Comparison of ENCODE assay signal across 14 cellular contexts in the genomic region with DNA sequence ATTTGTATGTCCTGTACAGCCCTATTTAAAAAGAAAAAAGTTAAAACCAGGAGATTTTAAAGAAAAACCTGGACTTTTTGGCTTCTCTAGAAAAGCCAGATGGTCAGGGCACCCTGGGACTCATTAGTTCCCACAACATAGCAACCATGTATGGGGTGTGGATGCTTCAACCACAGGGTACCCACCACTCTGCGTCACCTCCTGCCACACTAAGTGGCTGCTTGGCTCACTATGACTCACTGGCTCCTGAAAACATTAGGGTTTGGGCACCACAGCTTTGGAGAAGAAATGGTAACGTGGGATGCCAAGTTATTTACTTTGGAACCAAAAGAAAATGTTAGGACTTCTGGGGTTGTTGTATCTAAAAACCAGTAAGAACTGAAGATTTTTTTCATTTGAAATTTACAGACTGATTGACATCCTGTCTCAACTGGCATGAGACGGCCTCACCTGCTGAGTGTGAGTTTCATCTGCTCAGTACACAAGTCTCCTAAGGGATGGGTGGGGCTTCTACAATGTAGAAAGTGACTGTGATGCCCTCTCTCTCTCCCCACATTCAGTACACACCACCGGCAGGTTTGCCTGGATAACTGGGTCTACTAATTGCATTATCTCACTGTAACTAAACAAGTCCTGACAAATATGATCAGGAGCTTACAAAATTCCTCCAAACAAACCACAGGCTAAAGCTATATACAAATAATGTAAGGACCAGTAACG.
DNase-seq lines count a peak whose midpoint lies in the region; ATAC-seq and TF ChIP-seq lines count a peak whose summit lies in the region.
"Had no signal": no experiment of that assay in that cellular context is flagged by ENCODE, and none has a peak within 500 bp of the region (broad histone marks: within the 10 kb centered on the region; RNA-seq: fewer than 3 reads in every experiment).

No MANE protein-coding gene starts in this region.

- no peaks in the 10 kb centered on the region for H3K27me3 ChIP-seq in Karpas-422 (ENCODE audit: low read length)
- H3K27me3 ChIP-seq: SJSA1 had no signal

- CTCF ChIA-PET in activated CD8-positive, alpha-beta memory T cell treated with anti-CD3 and anti-CD28 coated beads, Interleukin-2, amount 10 ng/mL, durations not matched to agents 7 days and 5 days (lab: Charles Lee), result interaction anchor here (0.6 to 2.1 kb wide), 7 partner anchors 12 to 392 kb away, joined by 3 to 6 read pairs (median 3); partner anchors contain the start of gene GPX8
- CTCF ChIA-PET in RWPE1 (lab: Yijun Ruan, JAX), result interaction anchor here (0.7 to 1.8 kb wide), 6 partner anchors 14 to 194 kb away, joined by 3 to 6 read pairs (median 4); no protein-coding TSS in a partner anchor

- no peak for TF ChIP-seq POLR2A in erythroblast (IDR thresholded peaks at IDR 0.05; ENCODE audit: low read length)

- H3K27me3 Mint-ChIP-seq in activated CD8-positive, alpha-beta memory T cell treated with anti-CD3 and anti-CD28 coated beads, Interleukin-2, amount 10 ng/mL, durations not matched to agents 7 days and 5 days, result peaks cover 70% of the 10 kb centered on the region

- no peak overlapping the region for H2AFZ ChIP-seq in Karpas-422 (ENCODE audit: low read length)

- H3K4me3 Mint-ChIP-seq in activated CD8-positive, alpha-beta memory T cell treated with anti-CD3 and anti-CD28 coated beads, Interleukin-2, amount 10 ng/mL, durations not matched to agents 7 days and 5 days, result no peak overlapping the region
- H3K4me3 Mint-ChIP-seq in stimulated activated effector memory CD8-positive, alpha-beta T cell treated with anti-CD3 and anti-CD28 coated beads, Interleukin-12 subunit alpha, Interleukin-12 subunit beta, amount 100 ng/mL, for 72 hours, result no peak overlapping the region

- no peaks in the 10 kb centered on the region for H3K36me3 ChIP-seq in Karpas-422 (ENCODE audit: insufficient read depth, low read length)
- H3K36me3 ChIP-seq: heart right ventricle, SJSA1, spleen, thoracic aorta had no signal

- H3K27ac ChIP-seq in RWPE1 (no peak overlapping the region), epithelial cell of prostate (peak overlapping the region; percentile 69), Karpas-422 (ENCODE audit: low read length) (no peak overlapping the region)
- H3K27ac ChIP-seq: heart right ventricle, SJSA1, spleen, thoracic aorta had no signal

- no peaks in the 10 kb centered on the region for H3K9me2 ChIP-seq in Karpas-422 (replicated peaks; ENCODE audit: insufficient read depth, low read length)

- H3K36me3 Mint-ChIP-seq in activated CD8-positive, alpha-beta memory T cell treated with anti-CD3 and anti-CD28 coated beads, Interleukin-2, amount 10 ng/mL, durations not matched to agents 7 days and 5 days, result no peaks in the 10 kb centered on the region
- peaks cover 6% of the 10 kb centered on the region for H3K36me3 Mint-ChIP-seq in stimulated activated effector memory CD8-positive, alpha-beta T cell treated with anti-CD3 and anti-CD28 coated beads, Interleukin-12 subunit alpha, Interleukin-12 subunit beta, amount 100 ng/mL, for 72 hours

- no peaks in the 10 kb centered on the region for H3K9me3 Mint-ChIP-seq in activated CD8-positive, alpha-beta memory T cell treated with anti-CD3 and anti-CD28 coated beads, Interleukin-2, amount 10 ng/mL, durations not matched to agents 7 days and 5 days (ENCODE audit: low read depth)
- H3K9me3 Mint-ChIP-seq in stimulated activated effector memory CD8-positive, alpha-beta T cell treated with anti-CD3 and anti-CD28 coated beads, Interleukin-12 subunit alpha, Interleukin-12 subunit beta, amount 100 ng/mL, for 72 hours, result no peaks in the 10 kb centered on the region

- DNase-seq in activated CD8-positive, alpha-beta memory T cell treated with anti-CD3 and anti-CD28 coated beads, Interleukin-2, amount 10 ng/mL, durations not matched to agents 7 days and 5 days, result peak; percentile 78
- DNase-seq in activated CD8-positive, alpha-beta memory T cell treated with anti-CD3 and anti-CD28 coated beads, Interleukin-2, amount 50 U/mL, for 4 hours, result no peak
- DNase-seq in RWPE1 (ENCODE audit: low spot score) (peak; percentile 65), epithelial cell of prostate (ENCODE audit: low read depth, low spot score) (peak; percentile 83), erythroblast (lab: John Stamatoyannopoulos, UW) (no peak), Karpas-422 (no peak)
- peak; percentile 25 to 73 for DNase-seq in stimulated activated effector memory CD8-positive, alpha-beta T cell treated with anti-CD3 and anti-CD28 coated beads, Interleukin-12 subunit alpha, Interleukin-12 subunit beta, amount 100 ng/mL, for 72 hours (ENCODE audit: low spot score in 2 of 2)
- DNase-seq: HCEC 1CT, heart right ventricle, NCI-H1092, spleen had no signal

- peak overlapping the region; percentile 1 for H3K27ac Mint-ChIP-seq in activated CD8-positive, alpha-beta memory T cell treated with anti-CD3 and anti-CD28 coated beads, Interleukin-2, amount 10 ng/mL, durations not matched to agents 7 days and 5 days
- H3K27ac Mint-ChIP-seq in stimulated activated effector memory CD8-positive, alpha-beta T cell treated with anti-CD3 and anti-CD28 coated beads, Interleukin-12 subunit alpha, Interleukin-12 subunit beta, amount 100 ng/mL, for 72 hours, result no peak overlapping the region

- H3K4me2 ChIP-seq in Karpas-422 (ENCODE audit: low read depth, low read length, poor library complexity, severe bottlenecking), result no peak overlapping the region

- TF ChIP-seq CTCF in RWPE1 (conservative IDR thresholded peaks at IDR 0.05; ENCODE audit: low read depth), result no peak

- no peaks in the 10 kb centered on the region for H3K79me2 ChIP-seq in Karpas-422 (ENCODE audit: low read length)

- POLR2A ChIA-PET in RWPE1 (lab: Yijun Ruan, JAX; ENCODE audit: low non-redundant PET), result no interaction called here

- H3K4me1 ChIP-seq in Karpas-422 (ENCODE audit: low read length), result peaks cover 12% of the 10 kb centered on the region
- H3K4me1 ChIP-seq: SJSA1 had no signal

- peak; percentile 79 for ATAC-seq in activated CD8-positive, alpha-beta memory T cell treated with anti-CD3 and anti-CD28 coated beads, Interleukin-2, amount 10 ng/mL, durations not matched to agents 7 days and 5 days
- ATAC-seq in stimulated activated effector memory CD8-positive, alpha-beta T cell treated with anti-CD3 and anti-CD28 coated beads, Interleukin-12 subunit alpha, Interleukin-12 subunit beta, amount 100 ng/mL, for 72 hours, result peak; percentile 98
- ATAC-seq in GM18867 (IDR thresholded peaks at IDR 0.05; ENCODE audit: unreplicated experiment), result no peak
- ATAC-seq: heart right ventricle had no signal

- no peaks in the 10 kb centered on the region for H4K20me1 ChIP-seq in Karpas-422 (ENCODE audit: insufficient read depth, low read depth, low read length)

- no peaks in the 10 kb centered on the region for H3K9me3 ChIP-seq in Karpas-422 (ENCODE audit: low read length)
- H3K9me3 ChIP-seq: SJSA1, thoracic aorta had no signal

- H3K4me3 ChIP-seq in Karpas-422 (ENCODE audit: low read length), result no peak overlapping the region
- H3K4me3 ChIP-seq: heart right ventricle, SJSA1, spleen, thoracic aorta had no signal

- peaks cover 21% of the 10 kb centered on the region for H3K4me1 Mint-ChIP-seq in activated CD8-positive, alpha-beta memory T cell treated with anti-CD3 and anti-CD28 coated beads, Interleukin-2, amount 10 ng/mL, durations not matched to agents 7 days and 5 days
- H3K4me1 Mint-ChIP-seq in stimulated activated effector memory CD8-positive, alpha-beta T cell treated with anti-CD3 and anti-CD28 coated beads, Interleukin-12 subunit alpha, Interleukin-12 subunit beta, amount 100 ng/mL, for 72 hours, result peaks cover 35% of the 10 kb centered on the region

- H3K9ac ChIP-seq in Karpas-422 (ENCODE audit: low read length), result no peak overlapping the region

Comparison
In these comparisons a context has a peak if more than half of its experiments do, and no peak if none do; other contexts are left out.
1. DNase-seq: peak in activated CD8-positive, alpha-beta memory T cell treated with anti-CD3 and anti-CD28 coated beads, Interleukin-2, amount 10 ng/mL, durations not matched to agents 7 days and 5 days (single experiment), RWPE1 (single experiment), epithelial cell of prostate (single experiment) and stimulated activated effector memory CD8-positive, alpha-beta T cell treated with anti-CD3 and anti-CD28 coated beads, Interleukin-12 subunit alpha, Interleukin-12 subunit beta, amount 100 ng/mL, for 72 hours (2 of 2); none in activated CD8-positive, alpha-beta memory T cell treated with anti-CD3 and anti-CD28 coated beads, Interleukin-2, amount 50 U/mL, for 4 hours (single experiment), erythroblast (0 of 2) and Karpas-422 (single experiment).